ENCODE assay signal across 16 cellular contexts in genomic region chr1:6588893-6589481, GRCh38. TPM values are rescaled to one million over a fixed set of nuclear protein-coding genes. Genes with fewer than 3 reads are reported as not detected.
DNase-seq lines count a peak whose midpoint lies in the region; ATAC-seq and TF ChIP-seq lines count a peak whose summit lies in the region.
"Had no signal": no experiment of that assay in that cellular context is flagged by ENCODE, and none has a peak within 500 bp of the region (broad histone marks: within the 10 kb centered on the region; RNA-seq: fewer than 3 reads in every experiment).

No MANE protein-coding gene starts in this region.

- H3K4me1 ChIP-seq in RWPE2 (ENCODE audit: insufficient read depth, poor library complexity, severe bottlenecking) (peaks cover 16% of the 10 kb centered on the region), esophagus muscularis mucosa (peaks cover 56 to 88% (median 67%) of the 10 kb centered on the region in 4 donors)
- H3K4me1 ChIP-seq: SJCRH30 had no signal

- intact Hi-C loops in esophagus muscularis mucosa (cut with DNase I) = no loop called here

- DNase-seq in H7 (peak; percentile 66), RWPE2 (ENCODE audit: low spot score) (no peak), esophagus muscularis mucosa (ENCODE audit: extremely low spot score) (no peak), T1000 (lab: John Stamatoyannopoulos, UW) (no peak), NCI-H774 (lab: John Stamatoyannopoulos, UW) (no peak)
- no peak for DNase-seq in stimulated activated effector memory CD8-positive, alpha-beta T cell treated with anti-CD3 and anti-CD28 coated beads, Interleukin-12 subunit alpha, Interleukin-12 subunit beta, amount 100 ng/mL, for 72 hours (ENCODE audit: low spot score in 2 of 2)
- DNase-seq in stimulated activated CD4-positive, alpha-beta T cell treated with anti-CD3 and anti-CD28 coated beads, Interleukin-1b, Interleukin-23, amount 100 ng/mL, for 48 hours = no peak
- DNase-seq: activated effector memory CD4-positive, alpha-beta T cell treated with anti-CD3 and anti-CD28 coated beads, Interleukin-2, amount 50 U/mL, for 16 hours; CD4-positive, CD25-positive, alpha-beta regulatory T cell; DND-41; GOT3; NCI-H1092 treated with DMSO at 0.1 percent for 48 hours; stimulated activated CD4-positive, alpha-beta T cell treated with anti-CD3 and anti-CD28 coated beads, Interleukin-4, amount 100 ng/mL, for 1 hour had no signal

- H3K4me3 ChIP-seq in H7 (ENCODE audit: insufficient read depth, low read depth, low read length) (no peak overlapping the region), RWPE2 (ENCODE audit: severe bottlenecking) (no peak overlapping the region), esophagus muscularis mucosa (no peak overlapping the region)
- H3K4me3 ChIP-seq: lung, SJCRH30 had no signal

- H3K36me3 Mint-ChIP-seq in stimulated activated effector memory CD8-positive, alpha-beta T cell treated with anti-CD3 and anti-CD28 coated beads, Interleukin-12 subunit alpha, Interleukin-12 subunit beta, amount 100 ng/mL, for 72 hours = peaks cover 66% of the 10 kb centered on the region

- TF ChIP-seq POLR2A in esophagus muscularis mucosa (IDR thresholded peaks at IDR 0.05; ENCODE audit: low read depth) = no peak

- peaks cover 30% of the 10 kb centered on the region for H3K4me1 Mint-ChIP-seq in stimulated activated effector memory CD8-positive, alpha-beta T cell treated with anti-CD3 and anti-CD28 coated beads, Interleukin-12 subunit alpha, Interleukin-12 subunit beta, amount 100 ng/mL, for 72 hours

- H3K27me3 ChIP-seq in H7 (ENCODE audit: control insufficient read depth, insufficient read depth, low read length) (no peaks in the 10 kb centered on the region), RWPE2 (ENCODE audit: insufficient read depth, poor library complexity, severe bottlenecking) (no peaks in the 10 kb centered on the region), esophagus muscularis mucosa (no peaks in the 10 kb centered on the region)
- H3K27me3 ChIP-seq: SJCRH30 had no signal

- no peak overlapping the region for H3K4me3 Mint-ChIP-seq in stimulated activated effector memory CD8-positive, alpha-beta T cell treated with anti-CD3 and anti-CD28 coated beads, Interleukin-12 subunit alpha, Interleukin-12 subunit beta, amount 100 ng/mL, for 72 hours

- TF ChIP-seq EP300 in esophagus muscularis mucosa (IDR thresholded peaks at IDR 0.05) = no peak

- WGBS in esophagus muscularis mucosa = 77% methylated on average over 21 of the region's 24 CpGs

- no peaks in the 10 kb centered on the region for H3K9me3 Mint-ChIP-seq in stimulated activated effector memory CD8-positive, alpha-beta T cell treated with anti-CD3 and anti-CD28 coated beads, Interleukin-12 subunit alpha, Interleukin-12 subunit beta, amount 100 ng/mL, for 72 hours
- H3K9me3 Mint-ChIP-seq: CD4-positive, CD25-positive, alpha-beta regulatory T cell had no signal

- no peak for ATAC-seq in RWPE2 (ENCODE audit: low read depth)
- ATAC-seq in stimulated activated effector memory CD8-positive, alpha-beta T cell treated with anti-CD3 and anti-CD28 coated beads, Interleukin-12 subunit alpha, Interleukin-12 subunit beta, amount 100 ng/mL, for 72 hours = no peak
- ATAC-seq: right cardiac atrium had no signal

- no peaks in the 10 kb centered on the region for H3K9me3 ChIP-seq in RWPE2 (ENCODE audit: severe bottlenecking)
- no peaks in the 10 kb centered on the region for H3K9me3 ChIP-seq in esophagus muscularis mucosa
- H3K9me3 ChIP-seq: SJCRH30 had no signal

- peak overlapping the region; percentile 60 for H3K27ac ChIP-seq in RWPE2 (ENCODE audit: poor library complexity, severe bottlenecking)
- H3K27ac ChIP-seq in esophagus muscularis mucosa (replicated peaks in 1 of 4) = peak overlapping the region in 3 of 4 donors; percentile 10 to 65 (median 29)
- H3K27ac ChIP-seq: SJCRH30 had no signal

- TF ChIP-seq CTCF in RWPE2 (IDR thresholded peaks at IDR 0.05; ENCODE audit: poor library complexity, severe bottlenecking) (no peak), esophagus muscularis mucosa (IDR thresholded peaks at IDR 0.05) (no peak)

- peaks cover 14% of the 10 kb centered on the region for H3K36me3 ChIP-seq in H7 (replicated peaks; ENCODE audit: control insufficient read depth, insufficient read depth, low read length)
- peaks cover 58% of the 10 kb centered on the region for H3K36me3 ChIP-seq in RWPE2 (ENCODE audit: low read depth)
- peaks cover 42 to 75% (median 67%) of the 10 kb centered on the region in 4 donors for H3K36me3 ChIP-seq in esophagus muscularis mucosa

- H3K27ac Mint-ChIP-seq in stimulated activated effector memory CD8-positive, alpha-beta T cell treated with anti-CD3 and anti-CD28 coated beads, Interleukin-12 subunit alpha, Interleukin-12 subunit beta, amount 100 ng/mL, for 72 hours = peak overlapping the region; percentile 50

RNA-seq across cellular contexts. Expression of gene ZBTB48, which starts 9.2 kb away (rescaled TPM):
- total RNA-seq in H7 (2014; rRNA removed; shearing (Covaris generic)) = 40.3 and 40.4 TPM in 2 replicates
- 10 to 100 TPM; 15.0 to 24.9 (median 16.4) TPM for total RNA-seq in esophagus muscularis mucosa

RNA-seq across cellular contexts. Expression of gene KLHL21, which starts 13.7 kb away (rescaled TPM):
- 35.0 and 41.1 TPM in 2 replicates for total RNA-seq in H7 (2014; rRNA removed; shearing (Covaris generic))
- 100 to 1,000 TPM in 3 of 4 donors, 10 to 100 TPM in 1; 98.4 to 184 (median 130) TPM for total RNA-seq in esophagus muscularis mucosa

RNA-seq across cellular contexts. Expression of gene PHF13, which starts 24.5 kb away (rescaled TPM):
- total RNA-seq in H7 (2014; rRNA removed; shearing (Covaris generic)) = 36.6 and 44.5 TPM in 2 replicates
- 10 to 100 TPM; 16.6 to 32.1 (median 27.9) TPM for total RNA-seq in esophagus muscularis mucosa

RNA-seq across cellular contexts. Expression of gene TAS1R1, which starts 33.9 kb away (rescaled TPM):
- total RNA-seq in H7 (2014; rRNA removed; shearing (Covaris generic)) = 0.10 and 0.15 TPM in 2 replicates
- not detected for total RNA-seq in esophagus muscularis mucosa
- total RNA-seq: CD4-positive, CD25-positive, alpha-beta regulatory T cell; right cardiac atrium had no signal

RNA-seq across cellular contexts. Expression of gene NOL9, which starts 34.7 kb away (rescaled TPM):
- total RNA-seq in H7 (2014; rRNA removed; shearing (Covaris generic)) = 32.7 and 37.2 TPM in 2 replicates
- 10 to 100 TPM; 16.6 to 25.0 (median 21.1) TPM for total RNA-seq in esophagus muscularis mucosa
